1 cellular context compared by ENCODE assay signal in the genomic region with DNA sequence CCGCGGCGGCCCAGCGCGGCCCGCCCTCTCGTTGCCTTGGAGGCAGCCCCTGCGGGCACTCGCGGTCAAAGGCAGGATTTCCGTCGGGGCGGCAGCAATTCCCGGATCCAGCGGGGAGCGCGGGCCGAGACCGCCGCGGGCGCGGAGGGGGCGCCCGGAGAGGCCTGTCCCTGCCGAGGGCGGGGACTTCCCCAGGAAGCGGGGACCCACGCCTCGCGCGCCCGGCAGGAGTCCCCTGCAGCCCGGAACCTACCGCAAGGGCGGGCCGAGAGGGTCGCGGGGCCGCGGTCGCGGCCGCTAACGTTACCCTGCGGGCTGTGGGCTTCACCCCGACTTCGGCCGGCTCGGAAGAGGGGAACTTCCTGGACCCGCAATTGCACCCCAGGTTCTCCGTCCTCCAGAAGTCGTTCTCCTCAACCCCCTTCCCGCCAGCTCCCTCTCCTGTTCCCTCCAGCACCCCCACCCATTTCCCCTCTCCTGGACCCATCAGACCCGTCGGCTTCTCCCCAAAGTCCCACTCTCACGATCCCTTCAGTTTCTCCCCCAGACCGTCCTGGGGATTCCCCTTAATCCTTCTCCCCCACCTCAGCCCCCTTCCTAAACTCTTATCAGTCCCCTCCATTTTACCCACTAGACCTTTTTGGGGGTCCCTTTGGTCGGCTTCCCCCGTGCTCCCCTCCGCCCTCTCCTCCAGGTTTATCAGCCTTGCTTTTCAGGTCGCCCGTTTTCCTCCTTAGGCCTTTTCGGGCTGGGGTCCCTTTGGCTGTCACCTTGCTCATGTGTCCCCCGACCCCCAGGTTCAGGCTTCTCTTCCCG.
TF ChIP-seq lines count a peak whose summit lies in the region.

No MANE protein-coding gene starts in this region.

TF ChIP-seq in liver, 16 proteins besides CTCF, POLR2A, EP300 and RAD21 (continued from another document):
- no peak for TF ChIP-seq REST (IDR thresholded peaks at IDR 0.05)
TF ChIP-seq in liver: peak in this region for 0.
